ENCODE assay signal across 19 cellular contexts in genomic region chr5:35151151-35151920, GRCh38.
DNase-seq lines count a peak whose midpoint lies in the region; ATAC-seq, FAIRE-seq and TF ChIP-seq lines count a peak whose summit lies in the region.
"Had no signal": no experiment of that assay in that cellular context is flagged by ENCODE, and none has a peak within 500 bp of the region (broad histone marks: within the 10 kb centered on the region; RNA-seq: fewer than 3 reads in every experiment).

No MANE protein-coding gene starts in this region.

- no peak overlapping the region for H3K9ac ChIP-seq in H1 (replicated peaks in 1 of 4; ENCODE audit: extremely low read depth in 1 of 4, low read depth in 3 of 4, low read length in 3 of 4)
- no peak overlapping the region for H3K9ac ChIP-seq in mesenchymal stem cell (ENCODE audit: low read length)

- no peaks in the 10 kb centered on the region for H3K9me3 ChIP-seq in H1 (ENCODE audit: insufficient read depth in 2 of 2, low read depth in 1 of 2, low read length in 1 of 2)
- no peaks in the 10 kb centered on the region for H3K9me3 ChIP-seq in mesenchymal stem cell (ENCODE audit: control insufficient read depth, low read length)
- H3K9me3 ChIP-seq: ovary had no signal

- H2BK15ac ChIP-seq in H1 (ENCODE audit: low read length) (no peak overlapping the region; the same call in 1 of the 2 replicates), mesenchymal stem cell (ENCODE audit: low read depth, poor library complexity, severe bottlenecking) (no peak overlapping the region)

- H4K8ac ChIP-seq in H1 (ENCODE audit: extremely low read depth, insufficient read depth, low read length) (no peak overlapping the region), mesenchymal stem cell (ENCODE audit: low read length) (no peak overlapping the region)

- H2BK120ac ChIP-seq in H1 (replicated peaks; ENCODE audit: low read depth, low read length) (no peak overlapping the region), mesenchymal stem cell (ENCODE audit: low read depth, low read length) (no peak overlapping the region)

- H2BK20ac ChIP-seq in H1 (ENCODE audit: low read length): no peak overlapping the region

- H3K9me3 Mint-ChIP-seq in GM23338: no peaks in the 10 kb centered on the region
- H3K9me3 Mint-ChIP-seq: activated CD4-positive, alpha-beta T cell treated with anti-CD3 and anti-CD28 coated beads, Interleukin-2, amount 10 ng/mL, durations not matched to agents 7 days and 5 days; activated naive CD4-positive, alpha-beta T cell treated with anti-CD3 and anti-CD28 coated beads, Interleukin-2, amount 10 ng/mL, durations not matched to agents 7 days and 5 days; CD8-positive, alpha-beta memory T cell had no signal

- H2AFZ ChIP-seq in GM23338 (no peak overlapping the region), H1 (ENCODE audit: low read length) (no peak overlapping the region), mesenchymal stem cell (ENCODE audit: low read depth, low read length) (no peak overlapping the region)

- H3K27ac Mint-ChIP-seq in GM23338: no peak overlapping the region
- H3K27ac Mint-ChIP-seq: activated CD4-positive, alpha-beta T cell treated with anti-CD3 and anti-CD28 coated beads, Interleukin-2, amount 10 ng/mL, durations not matched to agents 7 days and 5 days; activated naive CD4-positive, alpha-beta T cell treated with anti-CD3 and anti-CD28 coated beads, Interleukin-2, amount 10 ng/mL, durations not matched to agents 7 days and 5 days had no signal

- H3K4me2 ChIP-seq in GM23338 (no peak overlapping the region), H1 (ENCODE audit: insufficient read depth in 1 of 2, low read depth in 2 of 2, low read length in 2 of 2) (no peak overlapping the region), mesenchymal stem cell (ENCODE audit: low read length, poor library complexity, severe bottlenecking) (no peak overlapping the region)

- H3K36me3 Mint-ChIP-seq in GM23338 (ENCODE audit: low read depth): no peaks in the 10 kb centered on the region
- H3K36me3 Mint-ChIP-seq: activated naive CD4-positive, alpha-beta T cell treated with anti-CD3 and anti-CD28 coated beads, Interleukin-2, amount 10 ng/mL, durations not matched to agents 7 days and 5 days; CD8-positive, alpha-beta memory T cell had no signal

- TF ChIP-seq EP300 in H1 (IDR thresholded peaks at IDR 0.05; ENCODE audit: borderline replicate concordance in 1 of 2, low read depth in 2 of 2, low read length in 2 of 2): no peak

- H3K4me1 Mint-ChIP-seq in GM23338: peaks cover 8% of the 10 kb centered on the region; the same call in 2 of the 3 replicates
- H3K4me1 Mint-ChIP-seq: activated CD4-positive, alpha-beta T cell treated with anti-CD3 and anti-CD28 coated beads, Interleukin-2, amount 10 ng/mL, durations not matched to agents 7 days and 5 days; activated naive CD4-positive, alpha-beta T cell treated with anti-CD3 and anti-CD28 coated beads, Interleukin-2, amount 10 ng/mL, durations not matched to agents 7 days and 5 days; CD8-positive, alpha-beta memory T cell had no signal

- CTCF ChIA-PET in H1 (lab: Charles Lee; ENCODE audit: partially characterized antibody): interaction anchor here (0.7 to 3.7 kb wide), 7 partner anchors 10 to 55 kb away, joined by 3 to 15 read pairs (median 4); no protein-coding TSS in a partner anchor

- no peak overlapping the region for H3K27ac ChIP-seq in GM23338 (ENCODE audit: low read depth)
- H3K27ac ChIP-seq in H1 (ENCODE audit: low read depth, low read length): no peak overlapping the region
- no peak overlapping the region for H3K27ac ChIP-seq in mesenchymal stem cell (ENCODE audit: low read length, poor library complexity, severe bottlenecking)
- H3K27ac ChIP-seq: ovary had no signal

- H4K20me1 ChIP-seq in GM23338 (replicated peaks; ENCODE audit: insufficient read depth): no peaks in the 10 kb centered on the region
- H4K20me1 ChIP-seq in H1 (replicated peaks in 1 of 2; ENCODE audit: control insufficient read depth in 1 of 2, insufficient read depth in 2 of 2, low read length in 2 of 2): no peaks in the 10 kb centered on the region

- no peak for TF ChIP-seq CTCF in GM23338 (conservative IDR thresholded peaks at IDR 0.05; ENCODE audit: low read depth in 2 of 2)
- TF ChIP-seq CTCF in H1 (IDR thresholded peaks at IDR 0.05; ENCODE audit: control extremely low read depth in 1 of 3, insufficient read depth in 1 of 3, low read depth in 1 of 3, low read length in 3 of 3): no peak

- H4K91ac ChIP-seq in H1 (replicated peaks; ENCODE audit: insufficient read length, low read length) (peak overlapping the region; percentile 27), mesenchymal stem cell (ENCODE audit: low read length) (no peak overlapping the region)

- no peak overlapping the region for H3K56ac ChIP-seq in H1 (replicated peaks; ENCODE audit: insufficient read length, low read depth, low read length)

- no peak for TF ChIP-seq POLR2A in H1 (IDR thresholded peaks at IDR 0.05; ENCODE audit: control extremely low read depth in 1 of 2, low read depth in 2 of 2, low read length in 2 of 2)

- no peaks in the 10 kb centered on the region for H3K79me1 ChIP-seq in H1 (ENCODE audit: low read depth, low read length)
- no peaks in the 10 kb centered on the region for H3K79me1 ChIP-seq in mesenchymal stem cell (replicated peaks; ENCODE audit: low read length, poor library complexity, severe bottlenecking)

- no peak overlapping the region for H2AK5ac ChIP-seq in H1 (ENCODE audit: low read depth, low read length)
- no peak overlapping the region for H2AK5ac ChIP-seq in mesenchymal stem cell (ENCODE audit: low read length, severe bottlenecking)

- H3K18ac ChIP-seq in H1 (ENCODE audit: extremely low read depth, low read length) (no peak overlapping the region), mesenchymal stem cell (ENCODE audit: low read depth in 1 of 2, low read length in 2 of 2) (no peak overlapping the region)

- H3K23me2 ChIP-seq in H1 (ENCODE audit: low read depth, low read length): peaks cover 2% of the 10 kb centered on the region; the same call in 1 of the 2 replicates

- H3K4ac ChIP-seq in H1 (replicated peaks; ENCODE audit: insufficient read length, low read depth, low read length): no peak overlapping the region
- H3K4ac ChIP-seq in mesenchymal stem cell (ENCODE audit: low read depth in 1 of 2, low read length in 2 of 2): no peak overlapping the region

- H3K36me3 ChIP-seq in GM23338 (ENCODE audit: insufficient read depth) (no peaks in the 10 kb centered on the region), H1 (ENCODE audit: control insufficient read depth in 2 of 4, insufficient read depth in 4 of 4, low read length in 3 of 4) (no peaks in the 10 kb centered on the region), mesenchymal stem cell (ENCODE audit: control insufficient read depth in 1 of 2, insufficient read depth in 2 of 2, low read depth in 1 of 2, low read length in 2 of 2) (no peaks in the 10 kb centered on the region)
- H3K36me3 ChIP-seq: ovary had no signal

- H3K4me3 Mint-ChIP-seq in GM23338: no peak overlapping the region
- H3K4me3 Mint-ChIP-seq: activated CD4-positive, alpha-beta T cell treated with anti-CD3 and anti-CD28 coated beads, Interleukin-2, amount 10 ng/mL, durations not matched to agents 7 days and 5 days; activated naive CD4-positive, alpha-beta T cell treated with anti-CD3 and anti-CD28 coated beads, Interleukin-2, amount 10 ng/mL, durations not matched to agents 7 days and 5 days; CD8-positive, alpha-beta memory T cell had no signal

- H3K27me3 Mint-ChIP-seq in GM23338 (ENCODE audit: insufficient read depth, low read depth, poor library complexity): no peaks in the 10 kb centered on the region

- POLR2A ChIA-PET in H1 (lab: Charles Lee; ENCODE audit: partially characterized antibody): interaction anchor here (1.6 kb wide), 1 partner anchor 18 kb away, joined by 3 read pairs; no protein-coding TSS in a partner anchor

- 100% methylated on average over 1 of the region's 1 CpG; no CpG with 5 or more reads in 1 of the 2 experiments for WGBS in H1 (ENCODE audit: extremely low coverage in 1 of 2, insufficient coverage in 1 of 2, insufficient read length in 1 of 2, insufficient replicate concordance in 2 of 2, low coverage in 1 of 2, low lambda C conversion rate in 2 of 2, missing lambda C conversion rate in 1 of 2), 2 experiments
- WGBS in mesenchymal stem cell: 91% methylated on average over 1 of the region's 1 CpG

- H3K23ac ChIP-seq in H1 (ENCODE audit: insufficient read length) (no peak overlapping the region), mesenchymal stem cell (ENCODE audit: low read length in 2 of 2) (no peak overlapping the region)

- H2BK5ac ChIP-seq in H1 (ENCODE audit: low read depth, low read length) (no peak overlapping the region), mesenchymal stem cell (ENCODE audit: low read depth, low read length, poor library complexity, severe bottlenecking) (no peak overlapping the region)

- no peaks in the 10 kb centered on the region for H3F3A ChIP-seq in GM23338 (replicated peaks; ENCODE audit: low read depth)

- H3K27me3 ChIP-seq in GM23338 (ENCODE audit: insufficient read depth): no peaks in the 10 kb centered on the region
- no peaks in the 10 kb centered on the region for H3K27me3 ChIP-seq in H1 (replicated peaks in 1 of 4; ENCODE audit: control insufficient read depth in 3 of 4, extremely low read depth in 1 of 4, insufficient read depth in 3 of 4, low read length in 3 of 4)
- no peaks in the 10 kb centered on the region for H3K27me3 ChIP-seq in mesenchymal stem cell (ENCODE audit: control insufficient read depth in 1 of 2, insufficient read depth in 1 of 2, low read length in 2 of 2)
- H3K27me3 ChIP-seq: ovary had no signal

- H3K9me2 ChIP-seq in GM23338 (ENCODE audit: insufficient read depth): peaks cover 3% of the 10 kb centered on the region

- H3K4me3 ChIP-seq in GM23338 (no peak overlapping the region), H1 (ENCODE audit: extremely low read depth in 1 of 4, insufficient read depth in 2 of 4, low read depth in 3 of 4, low read length in 4 of 4) (no peak overlapping the region), mesenchymal stem cell (ENCODE audit: insufficient read depth in 1 of 2, low read depth in 1 of 2, low read length in 2 of 2) (no peak overlapping the region)
- H3K4me3 ChIP-seq: ovary had no signal

- H4K5ac ChIP-seq in H1 (ENCODE audit: insufficient read length, low read depth, low read length): no peak overlapping the region

- H3K14ac ChIP-seq in H1 (ENCODE audit: insufficient read length) (no peak overlapping the region), mesenchymal stem cell (ENCODE audit: low read length in 2 of 2) (no peak overlapping the region)

- H3K79me2 ChIP-seq in GM23338 (replicated peaks; ENCODE audit: insufficient read depth): no peaks in the 10 kb centered on the region
- no peaks in the 10 kb centered on the region for H3K79me2 ChIP-seq in H1 (ENCODE audit: control insufficient read depth in 1 of 2, insufficient read depth in 2 of 2, low read length in 2 of 2)

- TF ChIP-seq RAD21 in H1 (IDR thresholded peaks at IDR 0.05 in 1 of 2, conservative IDR thresholded peaks at IDR 0.05 in 1 of 2; ENCODE audit: low read depth in 2 of 2, low read length in 2 of 2): no peak

- DNase-seq in GM23338 (ENCODE audit: low spot score) (peak; percentile 6), NOMO-1 treated with DMSO at 0.1 percent for 48 hours (lab: John Stamatoyannopoulos, UW; ENCODE audit: unreplicated experiment) (peak; percentile 82), H1 (ENCODE audit: low read depth in 1 of 2, low spot score in 2 of 2) (no peak), mesenchymal stem cell (peak; percentile 15), midbrain (lab: John Stamatoyannopoulos, UW) (no peak), activated T-cell treated with anti-CD3 and anti-CD28 coated beads for 4 hours (no peak)
- DNase-seq: activated CD4-positive, alpha-beta T cell treated with anti-CD3 and anti-CD28 coated beads, Interleukin-2, amount 10 ng/mL, durations not matched to agents 7 days and 5 days; activated naive CD4-positive, alpha-beta T cell treated with anti-CD3 and anti-CD28 coated beads, Interleukin-2, amount 10 ng/mL, durations not matched to agents 7 days and 5 days; CD8-positive, alpha-beta memory T cell; foreskin melanocyte; HCEC 1CT; Karpas-422; ovary had no signal

- peak; percentile 51 for ATAC-seq in GM23338
- ATAC-seq in HG03565 (IDR thresholded peaks at IDR 0.05; ENCODE audit: unreplicated experiment): no peak
- no peak for ATAC-seq in HG03439 (IDR thresholded peaks at IDR 0.05; ENCODE audit: unreplicated experiment)
- ATAC-seq: SK-N-SH treated with all-trans-retinoic acid at 6 μM for 48 hours had no signal

- H2BK12ac ChIP-seq in H1 (ENCODE audit: low read depth, low read length) (no peak overlapping the region), mesenchymal stem cell (ENCODE audit: low read length in 2 of 2) (no peak overlapping the region)

- H3K4me1 ChIP-seq in GM23338 (ENCODE audit: insufficient read depth): peaks cover 7% of the 10 kb centered on the region; the same call in 1 of the 2 replicates
- peaks cover 0 to 5% (median 1%) of the 10 kb centered on the region in 4 experiments; a peak in 2 of 7 replicates for H3K4me1 ChIP-seq in H1 (replicated peaks in 1 of 4; ENCODE audit: control insufficient read depth in 3 of 4, insufficient read depth in 4 of 4, low read length in 3 of 4)
- H3K4me1 ChIP-seq in mesenchymal stem cell (ENCODE audit: control insufficient read depth, insufficient read depth, low read depth, low read length): no peaks in the 10 kb centered on the region

- peak; percentile 24 for FAIRE-seq in H1 (lab: Jason Lieb, UNC)
- FAIRE-seq: astrocyte, colon, urothelium cell line had no signal

Comparison
In these comparisons a context has a peak if more than half of its experiments do, and no peak if none do; other contexts are left out.
1. DNase-seq: peak in GM23338 (single experiment), NOMO-1 treated with DMSO at 0.1 percent for 48 hours (single experiment) and mesenchymal stem cell (single experiment); none in H1 (0 of 2), midbrain (single experiment) and activated T-cell treated with anti-CD3 and anti-CD28 coated beads for 4 hours (single experiment).